ENCODE assay signal across 1 cellular context in the genomic region with DNA sequence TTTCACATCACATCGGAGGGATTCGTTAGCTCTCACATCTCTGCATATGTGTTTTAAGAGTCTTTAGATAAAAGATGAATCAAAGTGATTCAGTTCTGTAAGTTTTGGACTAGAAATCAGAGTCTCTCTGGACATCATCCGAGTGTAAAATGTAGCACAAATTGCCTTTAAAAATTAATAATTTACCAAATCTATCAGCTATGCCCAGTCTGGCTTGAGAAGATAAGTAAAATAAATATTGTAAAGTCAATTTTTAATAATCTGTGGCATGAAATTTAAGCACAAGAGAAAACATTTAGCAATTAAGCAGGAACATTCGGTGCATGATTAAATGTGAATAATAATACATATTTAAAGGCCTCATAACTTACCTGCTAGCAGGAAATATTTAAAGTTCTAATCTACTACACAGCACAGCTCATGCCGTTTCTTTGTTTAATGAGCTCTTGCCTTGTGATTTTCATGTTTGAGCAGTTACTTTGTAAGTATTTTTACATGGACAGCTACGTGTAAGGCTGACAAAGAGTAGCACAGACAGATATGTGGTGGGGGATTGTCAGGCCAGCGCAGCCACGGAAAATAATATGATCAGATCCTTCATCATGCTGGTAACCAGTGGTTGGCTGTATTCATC.
TF ChIP-seq lines count a peak whose summit lies in the region.

No MANE protein-coding gene starts in this region.

TF ChIP-seq in neural cell, 6 proteins besides CTCF, POLR2A, EP300 and RAD21 (continued from another document):
- TF ChIP-seq TAF1 (IDR thresholded peaks at IDR 0.05; ENCODE audit: low read depth), result no peak
